ENCODE assay signal across 8 cellular contexts in genomic region chr10:88386878-88387773, GRCh38.
DNase-seq lines count a peak whose midpoint lies in the region; ATAC-seq and TF ChIP-seq lines count a peak whose summit lies in the region.

No MANE protein-coding gene starts in this region.

- POLR2A ChIA-PET in activated CD4-positive, alpha-beta T cell treated with anti-CD3 and anti-CD28 coated beads for 36 hours (lab: Charles Lee) = no interaction called here

- H3K9me3 Mint-ChIP-seq in activated CD4-positive, alpha-beta T cell treated with anti-CD3 and anti-CD28 coated beads for 36 hours (ENCODE audit: low read depth) = peaks cover 2% of the 10 kb centered on the region
- H3K9me3 Mint-ChIP-seq in endothelial cell (ENCODE audit: unreplicated experiment) = no peaks in the 10 kb centered on the region

- no peak for DNase-seq in activated CD4-positive, alpha-beta T cell treated with anti-CD3 and anti-CD28 coated beads for 36 hours
- no peak for DNase-seq in activated CD4-positive, alpha-beta T cell treated with anti-CD3 and anti-CD28 coated beads for 4 hours
- DNase-seq in epithelial cell of esophagus (ENCODE audit: low read depth) (peak; percentile 57), mucosa of descending colon (peak in 1 of 3 donors; percentile 61), endothelial cell (ENCODE audit: low spot score) (no peak), NK-92 (lab: John Stamatoyannopoulos, UW; ENCODE audit: unreplicated experiment) (no peak)

- H3K9me3 ChIP-seq in mucosa of descending colon = no peaks in the 10 kb centered on the region

- no peak overlapping the region for H3K4me3 ChIP-seq in epithelial cell of esophagus (ENCODE audit: low read length)
- no peak overlapping the region for H3K4me3 ChIP-seq in mucosa of descending colon

- peak; percentile 36 for ATAC-seq in activated CD4-positive, alpha-beta T cell treated with anti-CD3 and anti-CD28 coated beads for 36 hours
- ATAC-seq in HG02981 (IDR thresholded peaks at IDR 0.05; ENCODE audit: unreplicated experiment) (peak; percentile 42), mucosa of descending colon (peak; percentile 64)

- H3K36me3 Mint-ChIP-seq in activated CD4-positive, alpha-beta T cell treated with anti-CD3 and anti-CD28 coated beads for 36 hours (ENCODE audit: low read depth) = no peaks in the 10 kb centered on the region
- no peaks in the 10 kb centered on the region for H3K36me3 Mint-ChIP-seq in endothelial cell (ENCODE audit: low read depth, unreplicated experiment)

- no peak overlapping the region for H3K4me3 Mint-ChIP-seq in activated CD4-positive, alpha-beta T cell treated with anti-CD3 and anti-CD28 coated beads for 36 hours
- H3K4me3 Mint-ChIP-seq in endothelial cell (ENCODE audit: unreplicated experiment) = no peak overlapping the region

- no peak overlapping the region for H3K27ac Mint-ChIP-seq in activated CD4-positive, alpha-beta T cell treated with anti-CD3 and anti-CD28 coated beads for 36 hours
- no peak overlapping the region for H3K27ac Mint-ChIP-seq in endothelial cell (ENCODE audit: unreplicated experiment)

- peaks cover 16% of the 10 kb centered on the region for H3K4me1 Mint-ChIP-seq in activated CD4-positive, alpha-beta T cell treated with anti-CD3 and anti-CD28 coated beads for 36 hours
- no peaks in the 10 kb centered on the region for H3K4me1 Mint-ChIP-seq in endothelial cell (ENCODE audit: unreplicated experiment)

- intact Hi-C loops in activated CD4-positive, alpha-beta T cell treated with anti-CD3 and anti-CD28 coated beads for 36 hours (cut with DNase I, micrococcal nuclease) = loop anchor here (5.0 to 10.0 kb wide), 4 partner anchors 115 to 732 kb away; partner anchors contain the start of gene PAPSS2 (in 1 of the 2)
- intact Hi-C loops in mucosa of descending colon (cut with DNase I, micrococcal nuclease) = loop anchor here (5.0 to 10.0 kb wide), 2 partner anchors 525 to 532 kb away; partner anchors contain the start of genes KLLN (in 1 of the 2) and PTEN (in 1 of the 2)

- peak; percentile 60 for TF ChIP-seq POLR2A in Raji (IDR thresholded peaks at IDR 0.05; ENCODE audit: insufficient read depth, low read depth, low read length)

- peaks cover 3% of the 10 kb centered on the region for H3K36me3 ChIP-seq in mucosa of descending colon (ENCODE audit: low read depth)

- no peak for TF ChIP-seq CTCF in epithelial cell of esophagus (IDR thresholded peaks at IDR 0.05; ENCODE audit: insufficient read depth, low read depth, low read length, missing control alignments)
- TF ChIP-seq CTCF in mucosa of descending colon (IDR thresholded peaks at IDR 0.05) = no peak
- no peak for TF ChIP-seq CTCF in endothelial cell (IDR thresholded peaks at IDR 0.05; ENCODE audit: unreplicated experiment)

- CTCF ChIA-PET in activated CD4-positive, alpha-beta T cell treated with anti-CD3 and anti-CD28 coated beads for 36 hours (lab: Charles Lee) = interaction anchor here (0.7 to 3.2 kb wide), 6 partner anchors 9 to 536 kb away, joined by 3 to 19 read pairs (median 4); no protein-coding TSS in a partner anchor

- no peaks in the 10 kb centered on the region for H3K27me3 Mint-ChIP-seq in activated CD4-positive, alpha-beta T cell treated with anti-CD3 and anti-CD28 coated beads for 36 hours
- no peaks in the 10 kb centered on the region for H3K27me3 Mint-ChIP-seq in endothelial cell (ENCODE audit: unreplicated experiment)

- peaks cover 28% of the 10 kb centered on the region for H3K4me1 ChIP-seq in mucosa of descending colon (ENCODE audit: low read depth)
